Comparison of ENCODE assay signal across 1 cellular context in the genomic region with DNA sequence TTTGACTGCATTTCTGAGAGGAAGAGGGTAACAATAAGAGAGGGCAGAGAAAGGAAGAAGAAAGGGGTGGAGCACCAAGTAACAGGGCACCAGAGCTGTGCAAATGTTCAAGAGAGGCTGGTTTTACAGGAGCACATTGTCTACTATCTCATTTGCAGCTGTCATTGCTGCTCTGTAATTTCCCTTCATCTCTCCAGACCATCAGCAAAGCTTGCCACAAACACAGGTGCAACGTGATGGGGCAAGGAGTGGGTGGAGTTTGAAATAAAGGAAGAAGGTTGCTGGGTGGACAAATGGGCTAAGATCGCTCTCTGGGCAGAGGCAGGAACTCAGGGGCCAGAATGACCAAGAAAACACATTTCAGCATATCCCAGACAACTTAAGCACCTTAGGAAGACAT.
TF ChIP-seq lines count a peak whose summit lies in the region.

No MANE protein-coding gene starts in this region.

TF ChIP-seq in endothelial cell of umbilical vein, 7 proteins besides CTCF, POLR2A, EP300 and RAD21:
- TF ChIP-seq EZH2 (IDR thresholded peaks at IDR 0.05; ENCODE audit: borderline replicate concordance, low read depth, low read length, severe bottlenecking) (no peak), JUN (IDR thresholded peaks at IDR 0.05; ENCODE audit: borderline replicate concordance, insufficient read depth, insufficient read length, low read depth) (no peak), FOS (IDR thresholded peaks at IDR 0.05; ENCODE audit: borderline replicate concordance, insufficient read depth, low read length) (no peak), POLR2AphosphoS5 (IDR thresholded peaks at IDR 0.05; ENCODE audit: insufficient read depth, low read depth, low read length) (no peak), MYC (IDR thresholded peaks at IDR 0.05; ENCODE audit: low read depth, low read length) (no peak), GATA2 (IDR thresholded peaks at IDR 0.05; ENCODE audit: insufficient read depth, insufficient read length, low read depth, low read length) (no peak)
- TF ChIP-seq, protein P1, sequence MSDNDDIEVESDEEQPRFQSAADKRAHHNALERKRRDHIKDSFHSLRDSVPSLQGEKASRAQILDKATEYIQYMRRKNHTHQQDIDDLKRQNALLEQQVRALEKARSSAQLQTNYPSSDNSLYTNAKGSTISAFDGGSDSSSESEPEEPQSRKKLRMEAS (IDR thresholded peaks at IDR 0.05; ENCODE audit: insufficient read depth, insufficient read length) = no peak
